32 cellular contexts compared by ENCODE assay signal in the genomic region with DNA sequence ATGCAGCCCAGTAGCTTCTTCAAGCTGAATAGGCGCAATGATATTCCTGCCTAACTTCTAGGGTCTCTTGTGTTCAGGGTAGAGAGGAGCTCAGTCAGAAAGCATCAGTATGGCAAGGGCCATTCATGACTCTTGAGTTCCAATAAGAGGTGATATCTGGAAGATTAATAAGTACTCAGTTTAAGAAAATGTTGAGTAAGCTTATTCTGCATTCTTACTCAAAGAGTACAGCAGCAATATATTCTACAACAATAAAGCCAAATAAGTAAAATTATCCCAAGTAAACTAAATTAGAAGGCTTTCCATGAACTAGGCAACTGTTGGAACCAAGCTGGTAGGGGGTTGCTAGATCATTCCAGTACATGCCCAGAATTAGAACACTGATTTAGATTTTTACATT.
DNase-seq lines count a peak whose midpoint lies in the region; ATAC-seq, FAIRE-seq and TF ChIP-seq lines count a peak whose summit lies in the region.
"Had no signal": no experiment of that assay in that cellular context is flagged by ENCODE, and none has a peak within 500 bp of the region (broad histone marks: within the 10 kb centered on the region; RNA-seq: fewer than 3 reads in every experiment).

No MANE protein-coding gene starts in this region.

- ATAC-seq in HepG2 = no peak
- ATAC-seq in right lobe of liver = no peak
- ATAC-seq in A549 = no peak
- no peak for ATAC-seq in K562
- no peak for ATAC-seq in HG03457 (IDR thresholded peaks at IDR 0.05; ENCODE audit: unreplicated experiment)
- ATAC-seq: CD8-positive, alpha-beta T cell had no signal

- CTCF ChIA-PET in HepG2 (lab: Yijun Ruan, JAX; ENCODE audit: low intra/inter-chr PET ratio, low total read pairs) (no interaction called here), A549 (lab: Yijun Ruan, JAX) (no interaction called here), K562 (lab: Yijun Ruan, JAX; ENCODE audit: low intra/inter-chr PET ratio) (no interaction called here)

- FAIRE-seq in HepG2 (lab: Jason Lieb, UNC) = no peak
- FAIRE-seq in A549 (lab: Jason Lieb, UNC) = no peak
- FAIRE-seq in K562 (lab: Jason Lieb, UNC) = no peak
- FAIRE-seq: A204.1, D721Med had no signal

- H3K9me3 ChIP-seq in HepG2 (ENCODE audit: low read length) (peaks cover 37% of the 10 kb centered on the region; the same call in 1 of the 2 replicates), right lobe of liver (no peaks in the 10 kb centered on the region), A549 (no peaks in the 10 kb centered on the region), K562 (replicated peaks; ENCODE audit: control insufficient read depth, insufficient read depth, low read depth, low read length) (no peaks in the 10 kb centered on the region; the same call in 1 of the 2 replicates)
- H3K9me3 ChIP-seq: BE2C, Caco-2 had no signal

- H3K79me2 ChIP-seq in HepG2 (ENCODE audit: insufficient read depth, low read length) (no peaks in the 10 kb centered on the region), K562 (ENCODE audit: control insufficient read depth, insufficient read depth, low read length) (no peaks in the 10 kb centered on the region)

- H2AFZ ChIP-seq in HepG2 (ENCODE audit: low read length) = no peak overlapping the region
- no peak overlapping the region for H2AFZ ChIP-seq in K562 (ENCODE audit: low read depth, low read length)

- POLR2A ChIA-PET in HepG2 (lab: Yijun Ruan, JAX) = no interaction called here
- POLR2A ChIA-PET in A549 (lab: Yijun Ruan, JAX) = no interaction called here
- POLR2A ChIA-PET in K562 (lab: Yijun Ruan, JAX) = no interaction called here

- H3K27ac ChIP-seq in HepG2 (ENCODE audit: extremely low read length, insufficient read depth, low read length) (no peak overlapping the region), right lobe of liver (no peak overlapping the region), A549 (no peak overlapping the region), K562 (ENCODE audit: extremely low read depth, low read depth, low read length) (no peak overlapping the region)
- H3K27ac ChIP-seq: 22Rv1; BLaER1; BLaER1 treated with 17β-estradiol and CSF1 and Interleukin-3, amounts not matched to agents 10 nM and 100 nM; C4-2B had no signal

- no peaks in the 10 kb centered on the region for H3K4me1 ChIP-seq in HepG2 (ENCODE audit: insufficient read depth, low read length)
- no peaks in the 10 kb centered on the region for H3K4me1 ChIP-seq in right lobe of liver
- no peaks in the 10 kb centered on the region for H3K4me1 ChIP-seq in A549
- no peaks in the 10 kb centered on the region for H3K4me1 ChIP-seq in K562 (replicated peaks in 1 of 2; ENCODE audit: control insufficient read depth in 2 of 2, insufficient read depth in 2 of 2, low read length in 2 of 2)
- H3K4me1 ChIP-seq: BE2C; BLaER1; BLaER1 treated with 17β-estradiol and CSF1 and Interleukin-3, amounts not matched to agents 10 nM and 100 nM; Caco-2 had no signal

- H4K20me1 ChIP-seq in HepG2 (ENCODE audit: insufficient read depth, low read length) (no peaks in the 10 kb centered on the region), K562 (replicated peaks; ENCODE audit: control insufficient read depth, insufficient read depth, low read length) (no peaks in the 10 kb centered on the region)
- H4K20me1 ChIP-seq: BLaER1; BLaER1 treated with 17β-estradiol and CSF1 and Interleukin-3, amounts not matched to agents 10 nM and 100 nM had no signal

- BruUV-seq in HepG2 (replicated peaks; lab: Mats Ljungman, UMichigan) (no TSS peak), K562 (replicated peaks; lab: Mats Ljungman, UMichigan) (no TSS peak)

- in situ Hi-C loops in HepG2 (cut with HindIII; ENCODE audit: extremely low pct_ligation_motif_present, low pct_unique_long_range_greater_than_20kb) = no loop called here
- in situ Hi-C loops in K562 (cut with MboI) = no loop called here

- H3K4me2 ChIP-seq in HepG2 (ENCODE audit: low read depth, low read length) (no peak overlapping the region), A549 (no peak overlapping the region), K562 (ENCODE audit: insufficient read depth, low read length) (no peak overlapping the region)
- H3K4me2 ChIP-seq: BLaER1; BLaER1 treated with 17β-estradiol and CSF1 and Interleukin-3, amounts not matched to agents 10 nM and 100 nM had no signal

- intact Hi-C loops in HepG2 (cut with micrococcal nuclease; ENCODE audit: unreplicated experiment) (no loop called here), right lobe of liver (cut with DNase I) (no loop called here), K562 (cut with micrococcal nuclease) (no loop called here)

- WGBS in HepG2 (ENCODE audit: low lambda C conversion rate) = 10% methylated on average over 1 of the region's 1 CpG
- WGBS in right lobe of liver (ENCODE audit: insufficient coverage, low coverage, low lambda C conversion rate, missing lambda C conversion rate) = 100% methylated on average over 1 of the region's 1 CpG
- WGBS in A549 (ENCODE audit: missing lambda C conversion rate) = 0% methylated on average over 1 of the region's 1 CpG
- WGBS in K562 (ENCODE audit: insufficient coverage, low coverage, missing lambda C conversion rate) = 0% methylated on average over 1 of the region's 1 CpG

- no peaks in the 10 kb centered on the region for H3K9me1 ChIP-seq in K562 (ENCODE audit: control insufficient read depth, insufficient read depth, low read length)

- TF ChIP-seq POLR2A in HepG2 (IDR thresholded peaks at IDR 0.05; ENCODE audit: insufficient read depth in 1 of 2, low read depth in 2 of 2, low read length in 2 of 2) (no peak), right lobe of liver (IDR thresholded peaks at IDR 0.05) (no peak), A549 (IDR thresholded peaks at IDR 0.05; ENCODE audit: low read length) (no peak), K562 (conservative IDR thresholded peaks at IDR 0.05) (no peak)

- no peaks in the 10 kb centered on the region for H3K27me3 ChIP-seq in HepG2 (ENCODE audit: control insufficient read depth in 1 of 2, insufficient read depth in 2 of 2, low read length in 2 of 2)
- H3K27me3 ChIP-seq in right lobe of liver = no peaks in the 10 kb centered on the region
- no peaks in the 10 kb centered on the region for H3K27me3 ChIP-seq in K562 (ENCODE audit: control insufficient read depth in 2 of 2, insufficient read depth in 2 of 2, low read length in 2 of 2)
- H3K27me3 ChIP-seq: BE2C; BLaER1; BLaER1 treated with 17β-estradiol and CSF1 and Interleukin-3, amounts not matched to agents 10 nM and 100 nM had no signal

- TF ChIP-seq CTCF in HepG2 (CRISPR knock-in tag; IDR thresholded peaks at IDR 0.05) (no peak), right lobe of liver (IDR thresholded peaks at IDR 0.05) (no peak), A549 (IDR thresholded peaks at IDR 0.05) (no peak), K562 (IDR thresholded peaks at IDR 0.05 in 2 of 3, conservative IDR thresholded peaks at IDR 0.05 in 1 of 3; ENCODE audit: insufficient read depth in 2 of 3, low read depth in 1 of 3, low read length in 3 of 3) (no peak)

- TF ChIP-seq EP300 in HepG2 (IDR thresholded peaks at IDR 0.05; ENCODE audit: low read depth in 2 of 2, low read length in 2 of 2) = no peak
- TF ChIP-seq EP300 in HepG2 (CRISPR knock-in tag; IDR thresholded peaks at IDR 0.05; ENCODE audit: borderline replicate concordance) = no peak
- TF ChIP-seq EP300 in A549 (IDR thresholded peaks at IDR 0.05) = no peak
- no peak for TF ChIP-seq EP300 in K562 (IDR thresholded peaks at IDR 0.05; ENCODE audit: low read length)

- H3K9ac ChIP-seq in HepG2 (ENCODE audit: insufficient read depth, low read depth, low read length) = no peak overlapping the region
- H3K9ac ChIP-seq in K562 (ENCODE audit: insufficient read depth in 1 of 2, low read depth in 2 of 2, low read length in 2 of 2) = no peak overlapping the region
- H3K9ac ChIP-seq: BLaER1; BLaER1 treated with 17β-estradiol and CSF1 and Interleukin-3, amounts not matched to agents 10 nM and 100 nM had no signal

- no peaks in the 10 kb centered on the region for H3K36me3 ChIP-seq in HepG2 (replicated peaks in 1 of 2; ENCODE audit: control insufficient read depth in 1 of 2, insufficient read depth in 2 of 2, low read length in 2 of 2)
- H3K36me3 ChIP-seq in right lobe of liver = no peaks in the 10 kb centered on the region
- no peaks in the 10 kb centered on the region for H3K36me3 ChIP-seq in K562 (ENCODE audit: control insufficient read depth, insufficient read depth, low read length)
- H3K36me3 ChIP-seq: BE2C; BLaER1; BLaER1 treated with 17β-estradiol and CSF1 and Interleukin-3, amounts not matched to agents 10 nM and 100 nM had no signal

- DNase-seq in HepG2 (ENCODE audit: low spot score) (no peak), right lobe of liver (no peak), A549 (ENCODE audit: low read depth in 1 of 2, low spot score in 1 of 2) (no peak), K562 (ENCODE audit: extremely low read depth in 1 of 4, low spot score in 3 of 4) (no peak), superior temporal gyrus (ENCODE audit: extremely low spot score) (no peak)
- DNase-seq: 8988T; ACHN; AML-193; BE2C; C1 segment of cervical spinal cord; Caco-2; Calu3; CD4-positive, alpha-beta memory T cell; CD4-positive, alpha-beta T cell; CD4-positive, CD25-positive, alpha-beta regulatory T cell; CD8-positive, alpha-beta memory T cell; CD8-positive, alpha-beta T cell; COR-L47; DMS 273 treated with DMSO at 0.1 percent for 48 hours; DMS153; DMS53; DMS79; DMS79 treated with DMSO at 0.1 percent for 48 hours; DND-41; EL had no signal

- H3K4me3 ChIP-seq in HepG2 (replicated peaks in 1 of 3; ENCODE audit: insufficient read depth in 1 of 3, low read depth in 2 of 3, low read length in 3 of 3) = no peak overlapping the region
- H3K4me3 ChIP-seq in right lobe of liver = no peak overlapping the region
- H3K4me3 ChIP-seq in A549 = no peak overlapping the region
- no peak overlapping the region for H3K4me3 ChIP-seq in K562
- H3K4me3 ChIP-seq: BLaER1; BLaER1 treated with 17β-estradiol and CSF1 and Interleukin-3, amounts not matched to agents 10 nM and 100 nM had no signal

- TF ChIP-seq RAD21 in HepG2 (CRISPR knock-in tag; IDR thresholded peaks at IDR 0.05) = no peak
- TF ChIP-seq RAD21 in A549 (conservative IDR thresholded peaks at IDR 0.05 in 1 of 2, IDR thresholded peaks at IDR 0.05 in 1 of 2) = no peak
- TF ChIP-seq RAD21 in K562 (CRISPR knock-in tag; conservative IDR thresholded peaks at IDR 0.05 in 1 of 2, IDR thresholded peaks at IDR 0.05 in 1 of 2) = no peak

TF ChIP-seq in HepG2, 621 proteins besides CTCF, POLR2A, EP300 and RAD21 (continues in another document):
- peak; percentile 53 for TF ChIP-seq MAFF (IDR thresholded peaks at IDR 0.05; ENCODE audit: low read depth, low read length)
- no peak for TF ChIP-seq CAMTA2 (CRISPR knock-in tag; IDR thresholded peaks at IDR 0.05; ENCODE audit: borderline replicate concordance)

TF ChIP-seq in A549, 52 proteins besides CTCF, POLR2A, EP300 and RAD21:
- TF ChIP-seq KDM1A (IDR thresholded peaks at IDR 0.05; ENCODE audit: low read depth) (no peak), CBX8 (IDR thresholded peaks at IDR 0.05) (no peak), EHF (CRISPR knock-in tag; IDR thresholded peaks at IDR 0.05) (no peak), MAFK (IDR thresholded peaks at IDR 0.05; ENCODE audit: partially characterized antibody) (peak; percentile 36)

TF ChIP-seq in K562, 482 proteins besides CTCF, POLR2A, EP300 and RAD21:
- no peak for TF ChIP-seq ZKSCAN1 (IDR thresholded peaks at IDR 0.05; ENCODE audit: low read depth, low read length)
- TF ChIP-seq ZNF316 (IDR thresholded peaks at IDR 0.05) = peak; percentile 52
- TF ChIP-seq PRPF4 (IDR thresholded peaks at IDR 0.05; ENCODE audit: insufficient read depth, low read depth, low read length, poor library complexity, severe bottlenecking) = no peak

Comparison
In these comparisons a context has a peak if more than half of its experiments do, and no peak if none do; other contexts are left out.
1. Of the 241 proteins assayed by ChIP-seq in both HepG2 and K562: peak only in HepG2: MAFF and MAFK; only in K562: none; in both: none; in neither: 239.